Comparison of ENCODE assay signal across 17 cellular contexts in genomic region chr2:175698076-175698475, GRCh38.
"Had no signal": no experiment of that assay in that cellular context is flagged by ENCODE, and none has a peak within 500 bp of the region (broad histone marks: within the 10 kb centered on the region; RNA-seq: fewer than 3 reads in every experiment).

No MANE protein-coding gene starts in this region.

- ATAC-seq: activated CD8-positive, alpha-beta T cell treated with anti-CD3 and anti-CD28 coated beads for 36 hours; body of pancreas; natural killer cell treated with Interleukin-12 subunit alpha and Interleukin-12 subunit beta and Interleukin-15 and Interleukin-18, amount 100 ng/mL, for 72 hours; stimulated activated naive B cell treated with anti-CD40 and anti-IgM and Interleukin-4, amounts not matched to agents 10 μg/mL and 1 μg/mL and 100 μg/mL, for 72 hours had no signal

- DNase-seq: activated CD4-positive, alpha-beta T cell treated with anti-CD3 and anti-CD28 coated beads for 4 hours; activated CD8-positive, alpha-beta memory T cell treated with anti-CD3 and anti-CD28 coated beads, Interleukin-2, amount 50 U/mL, for 4 hours; activated CD8-positive, alpha-beta T cell treated with anti-CD3 and anti-CD28 coated beads for 36 hours; activated gamma-delta T cell treated with Interleukin-2 at 50 U/mL for 16 hours; activated T-cell treated with anti-CD3 and anti-CD28 coated beads, Interleukin-2, amount 50 U/mL, for 48 hours; amniotic stem cell; body of pancreas; central memory CD4-positive, alpha-beta T cell; colonic mucosa; glutamatergic neuron; hypothalamus; kidney; left ventricle myocardium inferior; stimulated activated CD4-positive, alpha-beta T cell treated with anti-CD3 and anti-CD28 coated beads, Interleukin-2, amount 100 ng/mL, for 48 hours; stimulated activated naive B cell treated with anti-CD40 and anti-IgM and Interleukin-4, amounts not matched to agents 10 μg/mL and 1 μg/mL and 100 μg/mL, for 72 hours; thyroid gland had no signal
